ENCODE assay signal across 2 cellular contexts in the genomic region with DNA sequence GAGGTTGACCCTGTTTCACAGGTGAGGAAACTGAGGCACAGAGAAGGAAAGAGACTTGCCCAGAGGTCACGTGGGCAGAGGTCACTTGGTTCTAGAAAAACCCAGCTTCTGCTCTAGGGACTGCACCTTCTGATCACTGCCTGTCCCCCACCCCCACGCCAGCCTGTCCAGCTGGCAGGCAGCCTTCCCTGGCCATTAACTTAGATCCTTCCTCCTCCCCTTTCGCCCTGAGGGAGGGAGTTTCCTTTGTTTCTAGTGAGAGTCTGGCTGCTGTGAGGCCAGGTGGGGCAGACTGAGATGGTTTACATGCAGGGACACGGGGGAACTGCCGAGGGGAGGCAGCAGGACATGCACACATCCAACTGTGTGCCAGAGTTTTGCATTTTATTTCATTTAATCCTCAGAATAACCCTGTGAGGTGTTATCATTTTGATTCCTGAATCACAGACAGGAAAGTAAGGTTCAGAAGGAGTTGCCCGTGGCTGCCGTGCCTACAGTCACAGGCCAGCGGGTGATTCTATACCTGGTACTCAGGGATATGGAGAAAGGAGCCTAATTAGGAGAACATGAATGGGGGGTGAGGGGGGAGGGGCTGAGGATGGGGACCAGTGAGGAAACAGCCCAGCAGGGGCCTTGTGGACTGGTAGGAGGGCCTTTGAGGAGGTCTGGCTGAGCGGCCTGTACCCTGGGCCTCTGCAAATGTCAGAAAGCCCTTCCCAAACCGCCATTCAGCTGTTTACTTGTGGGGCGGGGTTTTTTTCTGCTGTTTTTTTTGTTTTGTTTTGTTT.
TF ChIP-seq lines count a peak whose summit lies in the region.

No MANE protein-coding gene starts in this region.

TF ChIP-seq in liver, 16 proteins besides CTCF, POLR2A, EP300 and RAD21:
- TF ChIP-seq YY1 (IDR thresholded peaks at IDR 0.05) (no peak), RXRA (IDR thresholded peaks at IDR 0.05) (peak in 1 of 2 donors; percentile 8), GABPA (IDR thresholded peaks at IDR 0.05 in 1 of 2, conservative IDR thresholded peaks at IDR 0.05 in 1 of 2) (no peak), HNF4G (IDR thresholded peaks at IDR 0.05) (no peak), HNF4A (conservative IDR thresholded peaks at IDR 0.05) (no peak)
- TF ChIP-seq, protein P1, sequence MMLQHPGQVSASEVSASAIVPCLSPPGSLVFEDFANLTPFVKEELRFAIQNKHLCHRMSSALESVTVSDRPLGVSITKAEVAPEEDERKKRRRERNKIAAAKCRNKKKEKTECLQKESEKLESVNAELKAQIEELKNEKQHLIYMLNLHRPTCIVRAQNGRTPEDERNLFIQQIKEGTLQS (IDR thresholded peaks at IDR 0.05) = no peak

TF ChIP-seq in HepG2, 621 proteins besides CTCF, POLR2A, EP300 and RAD21:
- TF ChIP-seq TCF12 (IDR thresholded peaks at IDR 0.05) (no peak), TCF12 (CRISPR knock-in tag; IDR thresholded peaks at IDR 0.05) (no peak), HNRNPH1 (optimal IDR thresholded peaks at IDR 0.05; ENCODE audit: low read depth, low read length) (no peak), SMC3 (IDR thresholded peaks at IDR 0.05; ENCODE audit: low read length) (no peak), PRDM15 (CRISPR knock-in tag; IDR thresholded peaks at IDR 0.05) (no peak), TMF1 (CRISPR knock-in tag; IDR thresholded peaks at IDR 0.05; ENCODE audit: low read depth) (no peak)
